Comparison of ENCODE assay signal across 25 cellular contexts in genomic region chr1:36919491-36920145, GRCh38.
DNase-seq lines count a peak whose midpoint lies in the region; ATAC-seq and TF ChIP-seq lines count a peak whose summit lies in the region.
"Had no signal": no experiment of that assay in that cellular context is flagged by ENCODE, and none has a peak within 500 bp of the region (broad histone marks: within the 10 kb centered on the region; RNA-seq: fewer than 3 reads in every experiment).

No MANE protein-coding gene starts in this region.

- H3K4ac ChIP-seq in mesenchymal stem cell (ENCODE audit: low read depth in 1 of 2, low read length in 2 of 2): no peak overlapping the region

- H2AFZ ChIP-seq in mesenchymal stem cell (ENCODE audit: low read depth, low read length): peak overlapping the region; percentile 8
- H2AFZ ChIP-seq in PC-9: no peak overlapping the region
- H2AFZ ChIP-seq: GM23248 had no signal

- H3K4me2 ChIP-seq in mesenchymal stem cell (ENCODE audit: low read length, poor library complexity, severe bottlenecking) (no peak overlapping the region), PC-9 (no peak overlapping the region)
- H3K4me2 ChIP-seq: BLaER1, KMS-11 had no signal

- DNase-seq in DMS 273 (lab: John Stamatoyannopoulos, UW; ENCODE audit: unreplicated experiment): peak; percentile 37
- no peak for DNase-seq in DMS 273 treated with DMSO at 0.1 percent for 48 hours (lab: John Stamatoyannopoulos, UW)
- DNase-seq in NCI-H2171 (lab: John Stamatoyannopoulos, UW): peak; percentile 28
- DNase-seq in mesenchymal stem cell: no peak
- no peak for DNase-seq in PC-9
- DNase-seq: ACHN; CD4-positive, alpha-beta T cell; COR-L47; DND-41; GM23248; IMR-90; NCI-H1105; NCI-H146; NCI-H2029; NCI-H446 treated with DMSO at 0.1 percent for 48 hours; NCI-H748 treated with DMSO at 0.1 percent for 48 hours; SJCRH30 had no signal

- no peak overlapping the region for H3K14ac ChIP-seq in mesenchymal stem cell (ENCODE audit: low read length in 2 of 2)

- H3K4me1 ChIP-seq in mesenchymal stem cell (ENCODE audit: control insufficient read depth, insufficient read depth, low read depth, low read length) (no peaks in the 10 kb centered on the region), PC-9 (replicated peaks; ENCODE audit: insufficient read depth) (no peaks in the 10 kb centered on the region)
- H3K4me1 ChIP-seq: BLaER1, SJCRH30 had no signal

- H3K18ac ChIP-seq in mesenchymal stem cell (ENCODE audit: low read depth in 1 of 2, low read length in 2 of 2): no peak overlapping the region

- H2BK5ac ChIP-seq in mesenchymal stem cell (ENCODE audit: low read depth, low read length, poor library complexity, severe bottlenecking): no peak overlapping the region

- H3K36me3 ChIP-seq in mesenchymal stem cell (ENCODE audit: control insufficient read depth in 1 of 2, insufficient read depth in 2 of 2, low read depth in 1 of 2, low read length in 2 of 2): no peaks in the 10 kb centered on the region
- H3K36me3 ChIP-seq in PC-9 (ENCODE audit: low read depth): no peaks in the 10 kb centered on the region
- H3K36me3 ChIP-seq: BLaER1, SJCRH30 had no signal

- peaks cover 10% of the 10 kb centered on the region for H3K9me3 Mint-ChIP-seq in stimulated activated memory B cell treated with anti-CD40 and anti-IgM and Interleukin-4, amounts not matched to agents 10 μg/mL and 1 μg/mL and 100 μg/mL, for 72 hours

- no peak for TF ChIP-seq CTCF in PC-9 (conservative IDR thresholded peaks at IDR 0.05)

- no peak overlapping the region for H2AK5ac ChIP-seq in mesenchymal stem cell (ENCODE audit: low read length, severe bottlenecking)

- H3K27me3 Mint-ChIP-seq in stimulated activated memory B cell treated with anti-CD40 and anti-IgM and Interleukin-4, amounts not matched to agents 10 μg/mL and 1 μg/mL and 100 μg/mL, for 72 hours: peaks cover 26% of the 10 kb centered on the region

- POLR2A ChIA-PET in PC-9 (lab: Charles Lee; ENCODE audit: unreplicated experiment): no interaction called here

- H3K36me3 Mint-ChIP-seq in stimulated activated memory B cell treated with anti-CD40 and anti-IgM and Interleukin-4, amounts not matched to agents 10 μg/mL and 1 μg/mL and 100 μg/mL, for 72 hours: peaks cover 6% of the 10 kb centered on the region

- H3K4me1 Mint-ChIP-seq in stimulated activated memory B cell treated with anti-CD40 and anti-IgM and Interleukin-4, amounts not matched to agents 10 μg/mL and 1 μg/mL and 100 μg/mL, for 72 hours: no peaks in the 10 kb centered on the region

- no peak overlapping the region for H3K27ac ChIP-seq in mesenchymal stem cell (ENCODE audit: low read length, poor library complexity, severe bottlenecking)
- no peak overlapping the region for H3K27ac ChIP-seq in PC-9
- H3K27ac ChIP-seq: 22Rv1, BLaER1, GM23248, KMS-11, SJCRH30 had no signal

- no peaks in the 10 kb centered on the region for H3F3A ChIP-seq in PC-9 (ENCODE audit: insufficient read depth, low read depth)

- ATAC-seq in stimulated activated memory B cell treated with anti-CD40 and anti-IgM and Interleukin-4, amounts not matched to agents 10 μg/mL and 1 μg/mL and 100 μg/mL, for 72 hours: peak; percentile 42
- no peak for ATAC-seq in GM19395 (IDR thresholded peaks at IDR 0.05; ENCODE audit: unreplicated experiment)
- ATAC-seq in HG02642 (IDR thresholded peaks at IDR 0.05; ENCODE audit: poor library complexity, unreplicated experiment): no peak
- ATAC-seq: GM12878, HCT116 had no signal

- no peaks in the 10 kb centered on the region for H3K79me1 ChIP-seq in mesenchymal stem cell (replicated peaks; ENCODE audit: low read length, poor library complexity, severe bottlenecking)

- no peaks in the 10 kb centered on the region for H3K9me2 ChIP-seq in PC-9 (ENCODE audit: insufficient read depth)

- no peak overlapping the region for H3K23ac ChIP-seq in mesenchymal stem cell (ENCODE audit: low read length in 2 of 2)

- no peak overlapping the region for H4K8ac ChIP-seq in mesenchymal stem cell (ENCODE audit: low read length)

- no peak overlapping the region for H3K27ac Mint-ChIP-seq in stimulated activated memory B cell treated with anti-CD40 and anti-IgM and Interleukin-4, amounts not matched to agents 10 μg/mL and 1 μg/mL and 100 μg/mL, for 72 hours
- H3K27ac Mint-ChIP-seq: CD4-positive, alpha-beta T cell had no signal

- H3K4me3 Mint-ChIP-seq in stimulated activated memory B cell treated with anti-CD40 and anti-IgM and Interleukin-4, amounts not matched to agents 10 μg/mL and 1 μg/mL and 100 μg/mL, for 72 hours: no peak overlapping the region
- H3K4me3 Mint-ChIP-seq: CD4-positive, alpha-beta T cell had no signal

- H2BK120ac ChIP-seq in mesenchymal stem cell (ENCODE audit: low read depth, low read length): no peak overlapping the region

- H3K4me3 ChIP-seq in mesenchymal stem cell (ENCODE audit: insufficient read depth in 1 of 2, low read depth in 1 of 2, low read length in 2 of 2): no peak overlapping the region
- no peak overlapping the region for H3K4me3 ChIP-seq in PC-9
- H3K4me3 ChIP-seq: BLaER1, GM12878, GM23248, SJCRH30 had no signal

- H3K79me2 ChIP-seq in PC-9 (ENCODE audit: low read depth): no peaks in the 10 kb centered on the region

- no peak overlapping the region for H2BK12ac ChIP-seq in mesenchymal stem cell (ENCODE audit: low read length in 2 of 2)

- H3K27me3 ChIP-seq in mesenchymal stem cell (ENCODE audit: control insufficient read depth in 1 of 2, insufficient read depth in 1 of 2, low read length in 2 of 2) (no peaks in the 10 kb centered on the region), PC-9 (ENCODE audit: insufficient read depth, low read depth) (peaks cover 5% of the 10 kb centered on the region; the same call in 1 of the 2 replicates)
- H3K27me3 ChIP-seq: BLaER1, SJCRH30 had no signal

- WGBS in mesenchymal stem cell: 64% methylated on average over 9 of the region's 9 CpGs

- no peak overlapping the region for H4K91ac ChIP-seq in mesenchymal stem cell (ENCODE audit: low read length)

- BruUV-seq in PC-9 (replicated peaks; lab: Mats Ljungman, UMichigan): no TSS peak

- H4K20me1 ChIP-seq in PC-9 (ENCODE audit: insufficient read depth): no peaks in the 10 kb centered on the region

- H3K9ac ChIP-seq in mesenchymal stem cell (ENCODE audit: low read length): no peak overlapping the region
- H3K9ac ChIP-seq: BLaER1, GM23248, KMS-11 had no signal

- H2BK15ac ChIP-seq in mesenchymal stem cell (ENCODE audit: low read depth, poor library complexity, severe bottlenecking): no peak overlapping the region

- intact Hi-C loops in PC-9 (cut with micrococcal nuclease; ENCODE audit: unreplicated experiment): no loop called here

- CTCF ChIA-PET in PC-9 (lab: Charles Lee): no interaction called here

- H3K9me3 ChIP-seq in mesenchymal stem cell (ENCODE audit: control insufficient read depth, low read length) (no peaks in the 10 kb centered on the region), PC-9 (ENCODE audit: insufficient read depth, low read depth) (no peaks in the 10 kb centered on the region)
- H3K9me3 ChIP-seq: SJCRH30 had no signal

Comparison
In these comparisons a context has a peak if more than half of its experiments do, and no peak if none do; other contexts are left out.
1. DNase-seq: peak in DMS 273 (single experiment) and NCI-H2171 (single experiment); none in DMS 273 treated with DMSO at 0.1 percent for 48 hours (single experiment), mesenchymal stem cell (single experiment) and PC-9 (0 of 2).